Comparison of ENCODE assay signal across 10 cellular contexts in genomic region chr17:75181110-75181509, GRCh38. TPM values are rescaled to one million over a fixed set of nuclear protein-coding genes. Genes with fewer than 3 reads are reported as not detected.
DNase-seq lines count a peak whose midpoint lies in the region; ATAC-seq, FAIRE-seq and TF ChIP-seq lines count a peak whose summit lies in the region.
"Had no signal": no experiment of that assay in that cellular context is flagged by ENCODE, and none has a peak within 500 bp of the region (broad histone marks: within the 10 kb centered on the region; RNA-seq: fewer than 3 reads in every experiment).

No MANE protein-coding gene starts in this region.

- no peak overlapping the region for H2BK120ac ChIP-seq in H1 (replicated peaks; ENCODE audit: low read depth, low read length)

- H3K27ac ChIP-seq in BLaER1 treated with 17β-estradiol and CSF1 and Interleukin-3, amounts not matched to agents 10 nM and 100 nM = peak overlapping the region; percentile 98 to 100 (median 100)
- H3K27ac ChIP-seq in H1 (ENCODE audit: low read depth, low read length) (no peak overlapping the region), neural progenitor cell (no peak overlapping the region)

- peaks cover 9% of the 10 kb centered on the region for H3K36me3 Mint-ChIP-seq in neural progenitor cell

- H3K56ac ChIP-seq in H1 (replicated peaks; ENCODE audit: insufficient read length, low read depth, low read length) = no peak overlapping the region

- H3K9ac ChIP-seq in BLaER1 treated with 17β-estradiol and CSF1 and Interleukin-3, amounts not matched to agents 10 nM and 100 nM = peak overlapping the region; percentile 98 to 100 (median 99)
- H3K9ac ChIP-seq in H1 (replicated peaks in 1 of 4; ENCODE audit: extremely low read depth in 1 of 4, low read depth in 3 of 4, low read length in 3 of 4) (peak overlapping the region; percentile 2 to 97 (median 68); a peak in 5 of 7 replicates), neural progenitor cell (peak overlapping the region; percentile 97)

- H2AFZ ChIP-seq in H1 (ENCODE audit: low read length) (no peak overlapping the region), neural progenitor cell (replicated peaks) (no peak overlapping the region)

- peaks cover 61 to 63% (median 62%) of the 10 kb centered on the region in 11 experiments; a peak in 21 of 22 replicates for H4K20me1 ChIP-seq in BLaER1 treated with 17β-estradiol and CSF1 and Interleukin-3, amounts not matched to agents 10 nM and 100 nM
- H4K20me1 ChIP-seq in H1 (replicated peaks in 1 of 2; ENCODE audit: control insufficient read depth in 1 of 2, insufficient read depth in 2 of 2, low read length in 2 of 2) (peaks cover 10 to 12% of the 10 kb centered on the region in 2 experiments), neural progenitor cell (ENCODE audit: low read depth) (peaks cover 61% of the 10 kb centered on the region)

- whole genome bisulfite sequencing in H1 (ENCODE audit: extremely low coverage in 1 of 2, insufficient coverage in 1 of 2, insufficient read length in 1 of 2, insufficient replicate concordance in 2 of 2, low coverage in 1 of 2, low lambda C conversion rate in 2 of 2, missing lambda C conversion rate in 1 of 2), 2 experiments = 50% methylated on average over 8 of the region's 8 CpGs; no CpG with 5 or more reads in 1 of the 2 experiments

- no peaks in the 10 kb centered on the region for H3K27me3 Mint-ChIP-seq in neural progenitor cell (ENCODE audit: insufficient read depth, low read depth)

- H3K36me3 ChIP-seq in BLaER1 treated with 17β-estradiol and CSF1 and Interleukin-3, amounts not matched to agents 10 nM and 100 nM = peaks cover 44 to 50% (median 48%) of the 10 kb centered on the region in 11 experiments
- H3K36me3 ChIP-seq in H1 (ENCODE audit: control insufficient read depth in 2 of 4, insufficient read depth in 4 of 4, low read length in 3 of 4) = peaks cover 4 to 47% (median 17%) of the 10 kb centered on the region in 4 experiments; a peak in 6 of 8 replicates
- peaks cover 15% of the 10 kb centered on the region for H3K36me3 ChIP-seq in neural progenitor cell

- peak overlapping the region; percentile 19 for H3K27ac Mint-ChIP-seq in neural progenitor cell

- no peaks in the 10 kb centered on the region; the same call in 1 of the 2 replicates for H3K79me1 ChIP-seq in H1 (ENCODE audit: low read depth, low read length)

- CTCF ChIA-PET in H1 (lab: Charles Lee; ENCODE audit: partially characterized antibody) = interaction anchor here (0.7 to 1.9 kb wide), 5 partner anchors 10 to 199 kb away, joined by 3 to 8 read pairs (median 6); no protein-coding TSS in a partner anchor

- no peak for TF ChIP-seq CTCF in NB4 (IDR thresholded peaks at IDR 0.05; ENCODE audit: low read depth, low read length)
- TF ChIP-seq CTCF in H1 (IDR thresholded peaks at IDR 0.05; ENCODE audit: control extremely low read depth in 1 of 3, insufficient read depth in 1 of 3, low read depth in 1 of 3, low read length in 3 of 3) = no peak
- TF ChIP-seq CTCF in neural progenitor cell (IDR thresholded peaks at IDR 0.05) = no peak

- no peak for DNase-seq in NB4 (ENCODE audit: low read depth)
- DNase-seq in H1 (ENCODE audit: low read depth in 1 of 2, low spot score in 2 of 2) = no peak
- no peak for DNase-seq in neural progenitor cell (ENCODE audit: low spot score)
- DNase-seq in NCI-H128 (lab: John Stamatoyannopoulos, UW; ENCODE audit: unreplicated experiment) = no peak
- DNase-seq: NCI-H187 treated with DMSO at 0.1 percent for 48 hours had no signal

- no peaks in the 10 kb centered on the region for H3K9me3 Mint-ChIP-seq in neural progenitor cell

- H3K79me2 ChIP-seq in H1 (ENCODE audit: control insufficient read depth in 1 of 2, insufficient read depth in 2 of 2, low read length in 2 of 2) = peaks cover 34 to 64% of the 10 kb centered on the region in 2 experiments
- peaks cover 72% of the 10 kb centered on the region for H3K79me2 ChIP-seq in neural progenitor cell (ENCODE audit: low read depth)

- no peak overlapping the region for H2BK5ac ChIP-seq in H1 (ENCODE audit: low read depth, low read length)

- H4K5ac ChIP-seq in H1 (ENCODE audit: insufficient read length, low read depth, low read length) = no peak overlapping the region

- peak overlapping the region; percentile 91 to 100 (median 98) for H3K4me3 ChIP-seq in BLaER1 treated with 17β-estradiol and CSF1 and Interleukin-3, amounts not matched to agents 10 nM and 100 nM
- H3K4me3 ChIP-seq in NB4 (ENCODE audit: low read depth, low read length) (peak overlapping the region; percentile 99), H1 (ENCODE audit: extremely low read depth in 1 of 4, insufficient read depth in 2 of 4, low read depth in 3 of 4, low read length in 4 of 4) (peak overlapping the region; percentile 97 to 99 (median 98)), neural progenitor cell (peak overlapping the region; percentile 85)

- H3K4me1 ChIP-seq in BLaER1 treated with 17β-estradiol and CSF1 and Interleukin-3, amounts not matched to agents 10 nM and 100 nM = peaks cover 37 to 53% (median 44%) of the 10 kb centered on the region in 10 experiments
- peaks cover 0 to 5% (median under 1%) of the 10 kb centered on the region in 4 experiments; a peak in 4 of 7 replicates for H3K4me1 ChIP-seq in H1 (replicated peaks in 1 of 4; ENCODE audit: control insufficient read depth in 3 of 4, insufficient read depth in 4 of 4, low read length in 3 of 4)
- peaks cover 10% of the 10 kb centered on the region for H3K4me1 ChIP-seq in neural progenitor cell

- peak overlapping the region; percentile 74 to 97 (median 88) for H3K4me2 ChIP-seq in BLaER1 treated with 17β-estradiol and CSF1 and Interleukin-3, amounts not matched to agents 10 nM and 100 nM
- H3K4me2 ChIP-seq in H1 (ENCODE audit: insufficient read depth in 1 of 2, low read depth in 2 of 2, low read length in 2 of 2) = peak overlapping the region; percentile 37 to 69
- peak overlapping the region; percentile 99 for H3K4me2 ChIP-seq in neural progenitor cell

- no peak for TF ChIP-seq RAD21 in H1 (IDR thresholded peaks at IDR 0.05 in 1 of 2, conservative IDR thresholded peaks at IDR 0.05 in 1 of 2; ENCODE audit: low read depth in 2 of 2, low read length in 2 of 2)

- no peak for TF ChIP-seq EP300 in H1 (IDR thresholded peaks at IDR 0.05; ENCODE audit: borderline replicate concordance in 1 of 2, low read depth in 2 of 2, low read length in 2 of 2)

- TF ChIP-seq POLR2A in NB4 (IDR thresholded peaks at IDR 0.05; ENCODE audit: extremely low read depth, insufficient read length) = no peak
- TF ChIP-seq POLR2A in H1 (IDR thresholded peaks at IDR 0.05; ENCODE audit: control extremely low read depth in 1 of 2, low read depth in 2 of 2, low read length in 2 of 2) = no peak
- no peak for TF ChIP-seq POLR2A in GM18505 (IDR thresholded peaks at IDR 0.05; ENCODE audit: borderline replicate concordance, extremely low read depth, insufficient read depth, insufficient read length)

- no peak overlapping the region for H2BK12ac ChIP-seq in H1 (ENCODE audit: low read depth, low read length)

- H2BK20ac ChIP-seq in H1 (ENCODE audit: low read length) = no peak overlapping the region

- H3K23me2 ChIP-seq in H1 (ENCODE audit: low read depth, low read length) = peaks cover 2% of the 10 kb centered on the region; the same call in 1 of the 2 replicates

- H3K27me3 ChIP-seq in BLaER1 treated with 17β-estradiol and CSF1 and Interleukin-3, amounts not matched to agents 10 nM and 100 nM = no peaks in the 10 kb centered on the region
- H3K27me3 ChIP-seq in H1 (replicated peaks in 1 of 4; ENCODE audit: control insufficient read depth in 3 of 4, extremely low read depth in 1 of 4, insufficient read depth in 3 of 4, low read length in 3 of 4) = no peaks in the 10 kb centered on the region
- H3K27me3 ChIP-seq in neural progenitor cell = no peaks in the 10 kb centered on the region

- no peak overlapping the region for H2BK15ac ChIP-seq in H1 (ENCODE audit: low read length)

- H3K4ac ChIP-seq in H1 (replicated peaks; ENCODE audit: insufficient read length, low read depth, low read length) = no peak overlapping the region

- no peak for FAIRE-seq in H1 (lab: Jason Lieb, UNC)
- FAIRE-seq: GM18507 had no signal

- H3K4me1 Mint-ChIP-seq in neural progenitor cell = peaks cover 20% of the 10 kb centered on the region

- no peak overlapping the region for H3K14ac ChIP-seq in H1 (ENCODE audit: insufficient read length)

- H4K8ac ChIP-seq in H1 (ENCODE audit: extremely low read depth, insufficient read depth, low read length) = no peak overlapping the region

- H3F3A ChIP-seq in neural progenitor cell (ENCODE audit: low read depth) = peaks cover 48% of the 10 kb centered on the region

- H2AK5ac ChIP-seq in H1 (ENCODE audit: low read depth, low read length) = no peak overlapping the region

- POLR2A ChIA-PET in H1 (lab: Charles Lee; ENCODE audit: partially characterized antibody) = interaction anchor here (0.6 to 2.7 kb wide), 24 partner anchors 8 to 132 kb away, joined by 3 to 13 read pairs (median 5); partner anchors contain the start of genes JPT1 and NT5C

- ATAC-seq in GM18505 (IDR thresholded peaks at IDR 0.05; ENCODE audit: unreplicated experiment) = no peak
- ATAC-seq in GM21576 (IDR thresholded peaks at IDR 0.05; ENCODE audit: unreplicated experiment) = no peak
- no peak for ATAC-seq in HG02938 (IDR thresholded peaks at IDR 0.05; ENCODE audit: unreplicated experiment)

- no peak overlapping the region for H3K23ac ChIP-seq in H1 (ENCODE audit: insufficient read length)

- no peak overlapping the region for H4K91ac ChIP-seq in H1 (replicated peaks; ENCODE audit: insufficient read length, low read length)

- no peaks in the 10 kb centered on the region for H3K9me3 ChIP-seq in BLaER1 treated with 17β-estradiol and CSF1 and Interleukin-3, amounts not matched to agents 10 nM and 100 nM (replicated peaks in 1 of 11)
- H3K9me3 ChIP-seq in H1 (ENCODE audit: insufficient read depth in 2 of 2, low read depth in 1 of 2, low read length in 1 of 2) (no peaks in the 10 kb centered on the region), neural progenitor cell (ENCODE audit: low read depth) (no peaks in the 10 kb centered on the region)

- H3K18ac ChIP-seq in H1 (ENCODE audit: extremely low read depth, low read length) = no peak overlapping the region

- H3K4me3 Mint-ChIP-seq in neural progenitor cell = peak overlapping the region; percentile 91

RNA-seq across cellular contexts. Expression of gene SUMO2, which starts 1.6 kb away (rescaled TPM):
- total RNA-seq in H1 (2021; fragmentation: NEBNext Ultra II Directional; extraction: Animal tissue kit (Norgen Biotek cat#: 25700)) = 779 and 788 TPM in 2 replicates
- 91.0 and 184 TPM in 2 replicates for polyA plus RNA-seq in H1 (2011; rRNA removed)
- 162 TPM for polyA plus RNA-seq in H1 (2011; cell fraction: cytosol; rRNA removed)
- 61.2 TPM for polyA plus RNA-seq in H1 (2011; cell fraction: nucleus; rRNA removed)
- polyA plus RNA-seq in H1 (2012, experiment 1 of 2) = 273 to 655 TPM (median 511 TPM) in 4 replicates
- 97.2 TPM for polyA plus RNA-seq in H1 (2012, experiment 2 of 2)
- 253 TPM for polyA plus RNA-seq in H1 (2013, experiment 1 of 2)
- polyA plus RNA-seq in H1 (2013, experiment 2 of 2) = 265 TPM
- 88.0 and 91.8 TPM in 2 replicates for polyA minus RNA-seq in H1 (2011; rRNA and poly(A)+ RNA removed)
- 284 TPM for polyA minus RNA-seq in H1 (2011; cell fraction: cytosol; rRNA and poly(A)+ RNA removed)
- 41.9 TPM for polyA minus RNA-seq in H1 (2011; cell fraction: nucleus; rRNA and poly(A)+ RNA removed)
- 250 and 372 TPM in 2 replicates for total RNA-seq in neural progenitor cell (ENCODE audit: low replicate concordance)

RNA-seq across cellular contexts. Expression of gene NUP85, which starts 24.4 kb away (rescaled TPM):
- 97.4 and 98.5 TPM in 2 replicates for total RNA-seq in H1 (2021; fragmentation: NEBNext Ultra II Directional; extraction: Animal tissue kit (Norgen Biotek cat#: 25700))
- 154 and 163 TPM in 2 replicates for polyA plus RNA-seq in H1 (2011; rRNA removed)
- 146 TPM for polyA plus RNA-seq in H1 (2011; cell fraction: cytosol; rRNA removed)
- 356 TPM for polyA plus RNA-seq in H1 (2011; cell fraction: nucleus; rRNA removed)
- 68.3 to 138 TPM (median 101 TPM) in 4 replicates for polyA plus RNA-seq in H1 (2012, experiment 1 of 2)
- polyA plus RNA-seq in H1 (2012, experiment 2 of 2) = 88.0 TPM
- 67.3 TPM for polyA plus RNA-seq in H1 (2013, experiment 1 of 2)
- 64.2 TPM for polyA plus RNA-seq in H1 (2013, experiment 2 of 2)
- 89.4 and 94.3 TPM in 2 replicates for polyA minus RNA-seq in H1 (2011; rRNA and poly(A)+ RNA removed)
- polyA minus RNA-seq in H1 (2011; cell fraction: cytosol; rRNA and poly(A)+ RNA removed) = 49.2 TPM
- polyA minus RNA-seq in H1 (2011; cell fraction: nucleus; rRNA and poly(A)+ RNA removed) = 64.7 TPM
- 58.2 and 88.6 TPM in 2 replicates for total RNA-seq in neural progenitor cell (ENCODE audit: low replicate concordance)

RNA-seq across cellular contexts. Expression of gene JPT1, which starts 26.8 kb away (rescaled TPM):
- 340 and 369 TPM in 2 replicates for total RNA-seq in H1 (2021; fragmentation: NEBNext Ultra II Directional; extraction: Animal tissue kit (Norgen Biotek cat#: 25700))
- 154 and 216 TPM in 2 replicates for polyA plus RNA-seq in H1 (2011; rRNA removed)
- polyA plus RNA-seq in H1 (2011; cell fraction: cytosol; rRNA removed) = 246 TPM
- polyA plus RNA-seq in H1 (2011; cell fraction: nucleus; rRNA removed) = 206 TPM
- 377 to 556 TPM (median 531 TPM) in 4 replicates for polyA plus RNA-seq in H1 (2012, experiment 1 of 2)
- 362 TPM for polyA plus RNA-seq in H1 (2012, experiment 2 of 2)
- polyA plus RNA-seq in H1 (2013, experiment 1 of 2) = 569 TPM
- polyA plus RNA-seq in H1 (2013, experiment 2 of 2) = 579 TPM
- 42.8 and 65.0 TPM in 2 replicates for polyA minus RNA-seq in H1 (2011; rRNA and poly(A)+ RNA removed)
- polyA minus RNA-seq in H1 (2011; cell fraction: cytosol; rRNA and poly(A)+ RNA removed) = 249 TPM
- 83.5 TPM for polyA minus RNA-seq in H1 (2011; cell fraction: nucleus; rRNA and poly(A)+ RNA removed)
- 236 and 286 TPM in 2 replicates for total RNA-seq in neural progenitor cell (ENCODE audit: low replicate concordance)

RNA-seq across cellular contexts. Expression of gene NT5C, which starts 49.6 kb away (rescaled TPM):
- total RNA-seq in H1 (2021; fragmentation: NEBNext Ultra II Directional; extraction: Animal tissue kit (Norgen Biotek cat#: 25700)) = 52.1 and 66.9 TPM in 2 replicates
- polyA plus RNA-seq in H1 (2011; rRNA removed) = 66.4 and 98.6 TPM in 2 replicates
- polyA plus RNA-seq in H1 (2011; cell fraction: cytosol; rRNA removed) = 92.6 TPM
- 145 TPM for polyA plus RNA-seq in H1 (2011; cell fraction: nucleus; rRNA removed)
- 38.9 to 77.9 TPM (median 68.7 TPM) in 4 replicates for polyA plus RNA-seq in H1 (2012, experiment 1 of 2)
- polyA plus RNA-seq in H1 (2012, experiment 2 of 2) = 57.5 TPM
- 69.7 TPM for polyA plus RNA-seq in H1 (2013, experiment 1 of 2)
- polyA plus RNA-seq in H1 (2013, experiment 2 of 2) = 60.6 TPM
- 12.1 and 14.9 TPM in 2 replicates for polyA minus RNA-seq in H1 (2011; rRNA and poly(A)+ RNA removed)
- polyA minus RNA-seq in H1 (2011; cell fraction: cytosol; rRNA and poly(A)+ RNA removed) = 16.7 TPM
- 44.4 TPM for polyA minus RNA-seq in H1 (2011; cell fraction: nucleus; rRNA and poly(A)+ RNA removed)
- 45.8 and 117 TPM in 2 replicates for total RNA-seq in neural progenitor cell (ENCODE audit: low replicate concordance)

Comparison
In these comparisons a context has a peak if more than half of its experiments do, and no peak if none do; other contexts are left out.
1. H3K27ac ChIP-seq: peak in BLaER1 treated with 17β-estradiol and CSF1 and Interleukin-3, amounts not matched to agents 10 nM and 100 nM (11 of 11); none in H1 (single experiment) and neural progenitor cell (single experiment).
2. Peak in every context shown above with its lines, with median percentiles within 50 percentile points of each other: H3K4me2 ChIP-seq, H3K4me3 ChIP-seq and H3K9ac ChIP-seq.